Comparison of ENCODE assay signal across 8 cellular contexts in genomic region chr3:172289583-172289982, GRCh38.
DNase-seq lines count a peak whose midpoint lies in the region; ATAC-seq and TF ChIP-seq lines count a peak whose summit lies in the region.

No MANE protein-coding gene starts in this region.

- H3K4me1 ChIP-seq in vagina = peaks cover 8% of the 10 kb centered on the region
- peaks cover 0 to 2% of the 10 kb centered on the region in 2 donors for H3K4me1 ChIP-seq in neuronal stem cell (ENCODE audit: control insufficient read depth in 2 of 2, insufficient read depth in 1 of 2, low read depth in 1 of 2, low read length in 2 of 2)

- H2BK12ac ChIP-seq in neuronal stem cell (ENCODE audit: low read length) = no peak overlapping the region

- H3K4me2 ChIP-seq in neuronal stem cell (ENCODE audit: insufficient read depth, low read length, poor library complexity, severe bottlenecking) = no peak overlapping the region

- H3K79me1 ChIP-seq in neuronal stem cell (ENCODE audit: low read depth, low read length) = peaks cover 3% of the 10 kb centered on the region

- H2BK120ac ChIP-seq in neuronal stem cell (ENCODE audit: low read depth, low read length) = no peak overlapping the region

- H3K27me3 ChIP-seq in vagina = no peaks in the 10 kb centered on the region
- no peaks in the 10 kb centered on the region for H3K27me3 ChIP-seq in neuronal stem cell (ENCODE audit: control insufficient read depth in 3 of 3, insufficient read depth in 3 of 3, low read depth in 1 of 3, low read length in 3 of 3)

- TF ChIP-seq POLR2A in vagina (IDR thresholded peaks at IDR 0.05) = no peak

- no peak overlapping the region for H3K23ac ChIP-seq in neuronal stem cell (ENCODE audit: low read depth, low read length, poor library complexity)

- H3K9me3 ChIP-seq in vagina = no peaks in the 10 kb centered on the region
- H3K9me3 ChIP-seq in neuronal stem cell (replicated peaks in 1 of 2; ENCODE audit: control insufficient read depth in 2 of 2, insufficient read depth in 1 of 2, low read depth in 1 of 2, low read length in 2 of 2) = peaks cover 0 to 5% of the 10 kb centered on the region in 2 donors

- no peak overlapping the region for H2BK5ac ChIP-seq in neuronal stem cell (ENCODE audit: low read length)

- in situ Hi-C loops in astrocyte of the spinal cord (cut with HindIII; ENCODE audit: low sequenced_read_pairs) = no loop called here

- no peak overlapping the region for H3K4me3 ChIP-seq in astrocyte of the spinal cord (ENCODE audit: low read depth, low read length)
- no peak overlapping the region for H3K4me3 ChIP-seq in vagina
- H3K4me3 ChIP-seq in neuronal stem cell (ENCODE audit: low read length in 2 of 2) = no peak overlapping the region

- H3K36me3 ChIP-seq in vagina (peaks cover 0 to 8% of the 10 kb centered on the region in 2 donors), neuronal stem cell (replicated peaks in 1 of 2; ENCODE audit: control insufficient read depth in 2 of 2, insufficient read depth in 2 of 2, low read length in 2 of 2) (peaks cover 11 to 98% of the 10 kb centered on the region in 2 donors)

- peak; percentile 89 for ATAC-seq in HG02610 (IDR thresholded peaks at IDR 0.05; ENCODE audit: unreplicated experiment)
- ATAC-seq in HG03175 (IDR thresholded peaks at IDR 0.05; ENCODE audit: unreplicated experiment) = no peak

- intact Hi-C loops in vagina (cut with DNase I) = no loop called here

- H4K8ac ChIP-seq in neuronal stem cell (ENCODE audit: low read depth, low read length) = no peak overlapping the region

- H3K4ac ChIP-seq in neuronal stem cell (ENCODE audit: low read length) = no peak overlapping the region

- no peak overlapping the region for H3K9ac ChIP-seq in neuronal stem cell (ENCODE audit: low read depth, low read length, poor library complexity)

- H3K14ac ChIP-seq in neuronal stem cell (ENCODE audit: low read length) = no peak overlapping the region

- H3K27ac ChIP-seq in vagina = no peak overlapping the region
- no peak overlapping the region for H3K27ac ChIP-seq in neuronal stem cell (replicated peaks; ENCODE audit: low read length)

- TF ChIP-seq CTCF in astrocyte of the spinal cord (IDR thresholded peaks at IDR 0.05; ENCODE audit: low read depth, low read length) (peak; percentile 45), vagina (IDR thresholded peaks at IDR 0.05) (peak in 1 of 3 experiments; percentile 28)

- no CpG with 5 or more reads among the region's 6 CpGs for WGBS in neuronal stem cell (ENCODE audit: extremely low coverage in 2 of 2, insufficient read length in 2 of 2, insufficient replicate concordance in 1 of 2), 2 donors

- DNase-seq in D341Med (ENCODE audit: low spot score) (peak; percentile 39), astrocyte of the spinal cord (ENCODE audit: low read depth, low spot score) (no peak), lung microvascular endothelial cell (ENCODE audit: low read depth in 2 of 2) (peak; percentile 64 to 77), NCI-H774 (lab: John Stamatoyannopoulos, UW) (no peak), vagina (ENCODE audit: extremely low spot score in 2 of 2) (no peak), neuronal stem cell (ENCODE audit: low spot score) (no peak)

- H2AFZ ChIP-seq in neuronal stem cell (ENCODE audit: low read length) = no peak overlapping the region

- no peak overlapping the region for H4K91ac ChIP-seq in neuronal stem cell (ENCODE audit: low read depth, low read length, poor library complexity)

- no peak overlapping the region for H2BK15ac ChIP-seq in neuronal stem cell (ENCODE audit: low read length)

- no peak overlapping the region for H2AK5ac ChIP-seq in neuronal stem cell (ENCODE audit: low read depth, low read length)

- no peak overlapping the region for H3K18ac ChIP-seq in neuronal stem cell (ENCODE audit: low read length)

Comparison
In these comparisons a context has a peak if more than half of its experiments do, and no peak if none do; other contexts are left out.
1. DNase-seq: peak in D341Med (single experiment) and lung microvascular endothelial cell (2 of 2); none in astrocyte of the spinal cord (single experiment), NCI-H774 (single experiment), vagina (0 of 2) and neuronal stem cell (single experiment).